ENCODE assay signal across 11 cellular contexts in genomic region chr1:193338194-193338593, GRCh38.
A peak's percentile ranks its signal among the peaks of the same experiment; 100 is the strongest.
DNase-seq lines count a peak whose midpoint lies in the region; FAIRE-seq and TF ChIP-seq lines count a peak whose summit lies in the region.
"Had no signal": no experiment of that assay in that cellular context is flagged by ENCODE, and none has a peak within 500 bp of the region (broad histone marks: within the 10 kb centered on the region; RNA-seq: fewer than 3 reads in every experiment).

No MANE protein-coding gene starts in this region.

- H3K27ac ChIP-seq in MM.1S (ENCODE audit: low read length) (no peak overlapping the region), adrenal gland (no peak overlapping the region)
- H3K27ac ChIP-seq: esophagus squamous epithelium had no signal

- TF ChIP-seq POLR2A in adrenal gland (IDR thresholded peaks at IDR 0.05) = no peak

- H3K9me2 ChIP-seq in MM.1S (replicated peaks; ENCODE audit: insufficient read depth, low read length) = no peaks in the 10 kb centered on the region

- H3K79me2 ChIP-seq in MM.1S (ENCODE audit: low read length) = no peaks in the 10 kb centered on the region

- no peak overlapping the region for H3K4me2 ChIP-seq in MM.1S (ENCODE audit: low read depth, low read length)

- H3F3A ChIP-seq in MM.1S (ENCODE audit: insufficient read depth, low read length) = no peaks in the 10 kb centered on the region

- intact Hi-C loops in adrenal gland (cut with DNase I) = no loop called here

- no peak overlapping the region for H3K9ac ChIP-seq in MM.1S (ENCODE audit: low read length)

- H3K36me3 ChIP-seq in MM.1S (replicated peaks; ENCODE audit: insufficient read depth, low read length) = no peaks in the 10 kb centered on the region
- H3K36me3 ChIP-seq in adrenal gland (replicated peaks in 1 of 2) = no peaks in the 10 kb centered on the region
- H3K36me3 ChIP-seq: esophagus squamous epithelium had no signal

- H2AFZ ChIP-seq in MM.1S (ENCODE audit: low read length) = no peak overlapping the region

- no peak for DNase-seq in D721Med (ENCODE audit: insufficient read length, low spot score)
- DNase-seq in GM20000 (ENCODE audit: low spot score) = peak; percentile 51
- DNase-seq in MM.1S = peak; percentile 27
- DNase-seq in fibroblast of gingiva (ENCODE audit: low read depth) = peak; percentile 7
- DNase-seq in 8988T = no peak
- DNase-seq in adrenal gland = no peak
- no peak for DNase-seq in NCI-H2227 treated with DMSO at 0.1 percent for 48 hours (lab: John Stamatoyannopoulos, UW)
- no peak for DNase-seq in NCI-H2227 (lab: John Stamatoyannopoulos, UW; ENCODE audit: unreplicated experiment)
- DNase-seq: esophagus squamous epithelium; NCI-H187; stimulated activated naive CD4-positive, alpha-beta T cell had no signal

- H3K4me3 ChIP-seq in MM.1S (ENCODE audit: low read length) = no peak overlapping the region
- H3K4me3 ChIP-seq in adrenal gland = no peak overlapping the region
- H3K4me3 ChIP-seq: esophagus squamous epithelium had no signal

- no peaks in the 10 kb centered on the region for H3K9me3 ChIP-seq in MM.1S (replicated peaks; ENCODE audit: insufficient read depth, low read length)
- no peaks in the 10 kb centered on the region for H3K9me3 ChIP-seq in adrenal gland (replicated peaks in 1 of 3)

- H4K20me1 ChIP-seq in MM.1S (ENCODE audit: insufficient read depth, low read length) = no peaks in the 10 kb centered on the region

- no peaks in the 10 kb centered on the region for H3K4me1 ChIP-seq in MM.1S (ENCODE audit: low read length)
- H3K4me1 ChIP-seq in adrenal gland (replicated peaks in 1 of 2) = no peaks in the 10 kb centered on the region
- H3K4me1 ChIP-seq: esophagus squamous epithelium had no signal

- FAIRE-seq in D721Med (lab: Jason Lieb, UNC) = no peak

- H3K27me3 ChIP-seq in MM.1S (replicated peaks; ENCODE audit: insufficient read depth, low read length) = no peaks in the 10 kb centered on the region
- H3K27me3 ChIP-seq in adrenal gland = no peaks in the 10 kb centered on the region
- H3K27me3 ChIP-seq: esophagus squamous epithelium had no signal

- peak; percentile 7 for TF ChIP-seq CTCF in D721Med (IDR thresholded peaks at IDR 0.05; ENCODE audit: insufficient read depth, missing control alignments)
- no peak for TF ChIP-seq CTCF in GM20000 (IDR thresholded peaks at IDR 0.05; ENCODE audit: extremely low read depth, missing control alignments)
- peak; percentile 32; the same call in 1 of the 2 replicates for TF ChIP-seq CTCF in MM.1S (IDR thresholded peaks at IDR 0.05; ENCODE audit: low read length)
- TF ChIP-seq CTCF in adrenal gland (IDR thresholded peaks at IDR 0.05) = peak in 1 of 6 experiments; percentile 9

- WGBS in adrenal gland, 4 donors = 50 to 61% (median 56%) methylated on average over 2 of the region's 2 CpGs

Comparison
In these comparisons a context has a peak if more than half of its experiments do, and no peak if none do; other contexts are left out.
1. DNase-seq: peak in GM20000 (single experiment), MM.1S (single experiment) and fibroblast of gingiva (single experiment); none in D721Med (single experiment), 8988T (single experiment), adrenal gland (0 of 7), NCI-H2227 treated with DMSO at 0.1 percent for 48 hours (single experiment) and NCI-H2227 (single experiment).